Comparison of ENCODE assay signal across 17 cellular contexts in the genomic region with DNA sequence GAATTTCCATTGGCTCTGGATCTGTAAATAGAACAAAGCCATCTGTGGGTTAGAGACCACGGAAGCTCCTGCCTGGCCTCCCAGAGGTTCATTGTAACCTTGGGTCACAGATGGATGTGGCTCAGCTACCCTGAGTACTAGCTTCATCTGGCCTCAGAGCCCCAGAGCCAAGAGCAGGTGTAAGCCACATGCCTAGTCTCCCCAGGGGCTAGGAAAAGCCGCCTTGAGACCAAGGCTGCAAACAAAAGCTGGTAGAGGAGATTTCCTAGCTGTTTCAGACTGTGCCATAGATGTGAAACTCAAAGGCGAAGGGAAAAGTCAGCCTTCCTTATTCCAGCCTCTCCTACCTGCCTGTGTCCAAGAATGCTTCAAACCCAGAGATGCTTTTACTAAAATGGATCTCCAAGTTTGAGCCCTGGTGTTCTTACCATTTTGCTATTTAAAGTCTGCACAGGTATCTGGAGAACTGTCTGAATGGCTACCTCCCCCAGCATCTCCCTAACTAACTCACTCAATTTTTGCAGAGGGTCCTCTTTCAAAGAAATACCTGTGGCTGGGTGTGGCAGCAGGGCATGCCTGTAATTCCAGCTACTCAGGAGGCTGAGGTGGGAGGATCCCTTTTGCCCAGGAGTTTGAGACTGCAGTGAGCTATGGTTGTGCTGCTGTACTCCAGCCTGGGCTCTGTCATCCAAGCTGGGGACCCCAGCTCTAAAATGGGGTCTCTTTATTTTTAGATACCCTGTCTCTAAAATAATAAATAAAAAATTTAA. TPM values are rescaled to one million over a fixed set of nuclear protein-coding genes. Genes with fewer than 3 reads are reported as not detected.
DNase-seq lines count a peak whose midpoint lies in the region; ATAC-seq and TF ChIP-seq lines count a peak whose summit lies in the region.
"Had no signal": no experiment of that assay in that cellular context is flagged by ENCODE, and none has a peak within 500 bp of the region (broad histone marks: within the 10 kb centered on the region; RNA-seq: fewer than 3 reads in every experiment).

No MANE protein-coding gene starts in this region.

- peak overlapping the region; percentile 20 for H3K4me3 ChIP-seq in GM23338
- H3K4me3 ChIP-seq in iPS-20b (ENCODE audit: low read length) = peak overlapping the region; percentile 6; the same call in 1 of the 2 replicates
- H3K4me3 ChIP-seq: coronary artery, hepatocyte, thyroid gland had no signal

- H3K27ac Mint-ChIP-seq in GM23338 = no peak overlapping the region; the same call in 1 of the 2 replicates
- no peak overlapping the region for H3K27ac Mint-ChIP-seq in activated CD4-positive, alpha-beta memory T cell treated with anti-CD3 and anti-CD28 coated beads for 36 hours

- no peak overlapping the region for H3K9ac ChIP-seq in iPS-20b (ENCODE audit: low read depth, low read length)

- no peaks in the 10 kb centered on the region for H3K9me3 ChIP-seq in iPS-20b (ENCODE audit: insufficient read depth, low read depth, low read length)
- H3K9me3 ChIP-seq: thyroid gland had no signal

- in situ Hi-C loops in ACHN (cut with HindIII; ENCODE audit: low pct_ligation_motif_present, low pct_unique_long_range_greater_than_20kb, low sequenced_read_pairs) = no loop called here

- peak; percentile 54 for DNase-seq in GM23338 (ENCODE audit: low spot score)
- peak; percentile 63 for DNase-seq in NCI-H1436 treated with DMSO at 0.1 percent for 48 hours (lab: John Stamatoyannopoulos, UW)
- DNase-seq in NCI-H82 treated with DMSO at 0.1 percent for 48 hours (lab: John Stamatoyannopoulos, UW; ENCODE audit: unreplicated experiment) = peak; percentile 76
- no peak for DNase-seq in ACHN
- DNase-seq in iPS-NIHi11 (ENCODE audit: low spot score) = no peak
- DNase-seq in activated CD4-positive, alpha-beta memory T cell treated with anti-CD3 and anti-CD28 coated beads for 36 hours = no peak
- DNase-seq: activated naive CD4-positive, alpha-beta T cell treated with Interleukin-2 at 50 U/mL for 16 hours; aorta; kidney glomerular epithelial cell; stimulated activated CD4-positive, alpha-beta T cell treated with anti-CD3 and anti-CD28 coated beads, Interleukin-12 subunit alpha, Interleukin-12 subunit beta, amount 100 ng/mL, for 4 hours; thyroid gland had no signal

- POLR2A ChIA-PET in activated CD4-positive, alpha-beta memory T cell treated with anti-CD3 and anti-CD28 coated beads for 36 hours (lab: Charles Lee) = no interaction called here

- peaks cover 37% of the 10 kb centered on the region for H3K4me1 ChIP-seq in GM23338 (ENCODE audit: insufficient read depth)
- peaks cover 34% of the 10 kb centered on the region for H3K4me1 ChIP-seq in iPS-20b (ENCODE audit: insufficient read depth, low read length)
- H3K4me1 ChIP-seq: thyroid gland had no signal

- H3K27ac ChIP-seq in GM23338 (ENCODE audit: low read depth) = peak overlapping the region; percentile 93
- H3K27ac ChIP-seq in iPS-20b (ENCODE audit: low read length) = no peak overlapping the region
- H3K27ac ChIP-seq: coronary artery, thyroid gland had no signal

- intact Hi-C loops in activated CD4-positive, alpha-beta memory T cell treated with anti-CD3 and anti-CD28 coated beads for 36 hours (cut with micrococcal nuclease) = no loop called here

- H2AFZ ChIP-seq in GM23338 = peak overlapping the region; percentile 23; the same call in 1 of the 2 replicates
- H2AFZ ChIP-seq: hepatocyte had no signal

- H3K4me3 Mint-ChIP-seq in GM23338 = no peak overlapping the region
- H3K4me3 Mint-ChIP-seq in activated CD4-positive, alpha-beta memory T cell treated with anti-CD3 and anti-CD28 coated beads for 36 hours = no peak overlapping the region
- H3K4me3 Mint-ChIP-seq: mesothelial cell of epicardium had no signal

- H3F3A ChIP-seq in GM23338 (replicated peaks; ENCODE audit: low read depth) = no peaks in the 10 kb centered on the region

- peak overlapping the region; percentile 53 for H3K4me2 ChIP-seq in GM23338
- H3K4me2 ChIP-seq: hepatocyte had no signal

- no peaks in the 10 kb centered on the region for H4K20me1 ChIP-seq in GM23338 (replicated peaks; ENCODE audit: insufficient read depth)

- no peak for TF ChIP-seq CTCF in GM23338 (conservative IDR thresholded peaks at IDR 0.05; ENCODE audit: low read depth in 2 of 2)

- H3K27me3 Mint-ChIP-seq in GM23338 (ENCODE audit: insufficient read depth, low read depth, poor library complexity) = peaks cover 7% of the 10 kb centered on the region
- H3K27me3 Mint-ChIP-seq in activated CD4-positive, alpha-beta memory T cell treated with anti-CD3 and anti-CD28 coated beads for 36 hours = peaks cover 13% of the 10 kb centered on the region

- no peaks in the 10 kb centered on the region for H3K9me3 Mint-ChIP-seq in GM23338
- H3K9me3 Mint-ChIP-seq in activated CD4-positive, alpha-beta memory T cell treated with anti-CD3 and anti-CD28 coated beads for 36 hours = no peaks in the 10 kb centered on the region
- H3K9me3 Mint-ChIP-seq: HFFc6, mesothelial cell of epicardium had no signal

- ATAC-seq in GM23338 = peak; percentile 31
- ATAC-seq in GM21367 (IDR thresholded peaks at IDR 0.05; ENCODE audit: unreplicated experiment) = no peak

- H3K27me3 ChIP-seq in GM23338 (ENCODE audit: insufficient read depth) (no peaks in the 10 kb centered on the region), iPS-20b (ENCODE audit: insufficient read depth, low read length) (no peaks in the 10 kb centered on the region)
- H3K27me3 ChIP-seq: hepatocyte, thyroid gland had no signal

- peaks cover 8% of the 10 kb centered on the region for H3K9me2 ChIP-seq in GM23338 (ENCODE audit: insufficient read depth)

- no peaks in the 10 kb centered on the region for H3K79me2 ChIP-seq in GM23338 (replicated peaks; ENCODE audit: insufficient read depth)
- H3K79me2 ChIP-seq: hepatocyte had no signal

- H3K4me1 Mint-ChIP-seq in GM23338 = peaks cover 47% of the 10 kb centered on the region
- no peaks in the 10 kb centered on the region for H3K4me1 Mint-ChIP-seq in activated CD4-positive, alpha-beta memory T cell treated with anti-CD3 and anti-CD28 coated beads for 36 hours (ENCODE audit: low read depth)

- CTCF ChIA-PET in activated CD4-positive, alpha-beta memory T cell treated with anti-CD3 and anti-CD28 coated beads for 36 hours (lab: Charles Lee) = no interaction called here

- H3K36me3 ChIP-seq in GM23338 (ENCODE audit: insufficient read depth) = no peaks in the 10 kb centered on the region
- H3K36me3 ChIP-seq in iPS-20b (ENCODE audit: insufficient read depth, low read depth, low read length) = no peaks in the 10 kb centered on the region
- H3K36me3 ChIP-seq: thyroid gland had no signal

- H3K36me3 Mint-ChIP-seq in GM23338 (ENCODE audit: low read depth) = no peaks in the 10 kb centered on the region
- no peaks in the 10 kb centered on the region for H3K36me3 Mint-ChIP-seq in activated CD4-positive, alpha-beta memory T cell treated with anti-CD3 and anti-CD28 coated beads for 36 hours
- H3K36me3 Mint-ChIP-seq: mesothelial cell of epicardium had no signal

TF ChIP-seq in GM23338, 12 proteins besides CTCF, POLR2A, EP300 and RAD21:
- TF ChIP-seq POLR2AphosphoS5 (IDR thresholded peaks at IDR 0.05; ENCODE audit: low read depth) = no peak
- TF ChIP-seq CREB1 (CRISPR knock-in tag; IDR thresholded peaks at IDR 0.05; ENCODE audit: low read depth) = no peak
- TF ChIP-seq, protein P1, sequence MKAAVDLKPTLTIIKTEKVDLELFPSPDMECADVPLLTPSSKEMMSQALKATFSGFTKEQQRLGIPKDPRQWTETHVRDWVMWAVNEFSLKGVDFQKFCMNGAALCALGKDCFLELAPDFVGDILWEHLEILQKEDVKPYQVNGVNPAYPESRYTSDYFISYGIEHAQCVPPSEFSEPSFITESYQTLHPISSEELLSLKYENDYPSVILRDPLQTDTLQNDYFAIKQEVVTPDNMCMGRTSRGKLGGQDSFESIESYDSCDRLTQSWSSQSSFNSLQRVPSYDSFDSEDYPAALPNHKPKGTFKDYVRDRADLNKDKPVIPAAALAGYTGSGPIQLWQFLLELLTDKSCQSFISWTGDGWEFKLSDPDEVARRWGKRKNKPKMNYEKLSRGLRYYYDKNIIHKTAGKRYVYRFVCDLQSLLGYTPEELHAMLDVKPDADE (IDR thresholded peaks at IDR 0.05) = no peak
- TF ChIP-seq JUNB (IDR thresholded peaks at IDR 0.05; ENCODE audit: unreplicated experiment) = no peak
- TF ChIP-seq EZH2 (IDR thresholded peaks at IDR 0.05; ENCODE audit: low read depth, unreplicated experiment) = no peak
- no peak for TF ChIP-seq STAT1 (IDR thresholded peaks at IDR 0.05; ENCODE audit: unreplicated experiment)
- no peak for TF ChIP-seq NANOG (IDR thresholded peaks at IDR 0.05; ENCODE audit: borderline replicate concordance)

RNA-seq across cellular contexts. Expression of a gene that starts 42.3 kb away (rescaled TPM):
- 111 and 263 TPM in 2 replicates for total RNA-seq in GM23338 (2014; rRNA removed; shearing (Covaris generic))
- 114 and 148 TPM in 2 replicates for polyA plus RNA-seq in GM23338 (2016; fragmentation: Nextera tagmentation; extraction: Ambion mirVana)
- total RNA-seq in activated CD4-positive, alpha-beta memory T cell treated with anti-CD3 and anti-CD28 coated beads for 36 hours = under 1 TPM; 0.51 to 0.78 TPM

Comparison
In these comparisons a context has a peak if more than half of its experiments do, and no peak if none do; other contexts are left out.
1. DNase-seq: peak in GM23338 (single experiment), NCI-H1436 treated with DMSO at 0.1 percent for 48 hours (single experiment) and NCI-H82 treated with DMSO at 0.1 percent for 48 hours (single experiment); none in ACHN (single experiment), iPS-NIHi11 (single experiment) and activated CD4-positive, alpha-beta memory T cell treated with anti-CD3 and anti-CD28 coated beads for 36 hours (single experiment).
2. RNA of a gene that starts 42.3 kb away (total RNA-seq): 111 to 263 TPM in GM23338; 0.51 to 0.78 TPM in activated CD4-positive, alpha-beta memory T cell treated with anti-CD3 and anti-CD28 coated beads for 36 hours; every median in the first group is over 10 times any median in the second.